In the genomic region with DNA sequence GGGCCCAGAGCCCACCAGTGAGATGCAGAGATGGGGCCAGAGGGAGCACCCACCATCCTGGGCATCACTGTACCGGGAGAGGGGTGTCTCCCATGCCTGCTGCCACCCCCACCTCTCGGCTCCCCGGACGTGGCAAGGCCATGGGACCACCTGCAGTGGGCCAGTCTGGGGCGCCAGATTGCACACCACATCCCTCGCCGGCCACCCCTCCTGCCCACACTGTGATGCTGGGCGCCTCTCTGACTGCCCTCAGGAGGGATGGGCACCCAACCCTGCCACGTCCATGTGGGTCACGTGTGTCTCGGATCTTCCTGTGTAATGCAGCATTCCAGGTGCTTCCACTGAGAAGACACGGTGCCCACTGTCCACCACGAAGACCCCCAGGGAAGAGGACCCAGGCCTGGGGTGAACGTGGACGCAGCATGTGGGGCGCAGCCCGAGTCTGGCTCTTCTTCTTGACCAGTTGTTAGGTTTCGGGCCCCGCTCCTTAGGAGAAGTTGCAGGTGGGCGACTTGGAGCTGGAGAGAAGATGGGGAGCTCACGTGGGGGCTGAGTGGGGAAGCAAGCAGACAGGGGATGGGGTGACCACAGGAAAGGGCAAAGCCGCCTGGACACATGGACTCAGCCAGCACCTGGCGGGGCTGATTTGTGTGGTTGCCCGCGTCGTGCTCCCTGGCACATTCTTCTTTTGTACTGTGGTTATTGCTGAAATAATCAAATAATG, we compare ENCODE assay signal across 18 cellular contexts. TPM values are rescaled to one million over a fixed set of nuclear protein-coding genes. Genes with fewer than 3 reads are reported as not detected.
"Had no signal": no experiment of that assay in that cellular context is flagged by ENCODE, and none has a peak within 500 bp of the region (broad histone marks: within the 10 kb centered on the region; RNA-seq: fewer than 3 reads in every experiment).

No MANE protein-coding gene starts in this region.

- ATAC-seq: foreskin keratinocyte, left colon, left ventricle myocardium superior, sciatic nerve had no signal

- H3K27ac ChIP-seq: foreskin keratinocyte, hepatocyte, neutrophil, skin epidermis, upper lobe of left lung had no signal

- H2AFZ ChIP-seq: hepatocyte had no signal

- H3K27me3 ChIP-seq: hepatocyte, upper lobe of left lung had no signal

- H3K4me2 ChIP-seq: hepatocyte had no signal

- H3K9me3 ChIP-seq: neutrophil had no signal

- H3K36me3 ChIP-seq: neutrophil had no signal

- H3K4me3 ChIP-seq: hepatocyte, skin epidermis, upper lobe of left lung had no signal

- H3K79me2 ChIP-seq: hepatocyte had no signal

- FAIRE-seq: bronchial epithelial cell had no signal

- H3K4me1 ChIP-seq: foreskin keratinocyte, upper lobe of left lung had no signal

- DNase-seq: foreskin keratinocyte; head of caudate nucleus; left colon; left ventricle myocardium superior; mammary epithelial cell; nephron progenitor cell; stimulated activated CD4-positive, alpha-beta T cell treated with anti-CD3 and anti-CD28 coated beads, Interleukin-12 subunit alpha, Interleukin-12 subunit beta, amount 100 ng/mL, for 4 hours; stimulated activated naive CD4-positive, alpha-beta T cell treated with Interleukin-2 at 50 U/mL for 16 hours had no signal

RNA-seq across cellular contexts. Expression of a gene that starts 48.0 kb away (rescaled TPM):
- total RNA-seq: bronchial epithelial cell, epithelial cell of proximal tubule, foreskin keratinocyte, hepatocyte, kidney epithelial cell, left ventricle myocardium superior, mammary epithelial cell, osteocyte, pulmonary artery endothelial cell, sciatic nerve had no signal
- polyA plus RNA-seq: foreskin keratinocyte, hepatocyte, mammary epithelial cell had no signal
